In genomic region chr20:64051532-64052325, GRCh38 we compare ENCODE assay signal across 2 cellular contexts.
TF ChIP-seq lines count a peak whose summit lies in the region.

No MANE protein-coding gene starts in this region.

TF ChIP-seq in H1, 55 proteins besides CTCF, POLR2A, EP300 and RAD21:
- TF ChIP-seq SP4 (IDR thresholded peaks at IDR 0.05; ENCODE audit: low read length) (no peak), CTBP2 (IDR thresholded peaks at IDR 0.05; ENCODE audit: borderline replicate concordance, insufficient read depth, insufficient read length, low read length) (no peak), SIRT6 (IDR thresholded peaks at IDR 0.05; ENCODE audit: low read length) (no peak), SP2 (IDR thresholded peaks at IDR 0.05; ENCODE audit: low read length) (no peak), BRCA1 (IDR thresholded peaks at IDR 0.05; ENCODE audit: low read depth, low read length) (no peak), SAP30 (IDR thresholded peaks at IDR 0.05; ENCODE audit: insufficient read depth, insufficient replicate concordance, low read length) (no peak), KDM5A (IDR thresholded peaks at IDR 0.05; ENCODE audit: low read length) (no peak), SP1 (IDR thresholded peaks at IDR 0.05; ENCODE audit: low read depth, low read length) (no peak), CHD1 (IDR thresholded peaks at IDR 0.05; ENCODE audit: low read depth, low read length) (no peak), TEAD4 (IDR thresholded peaks at IDR 0.05; ENCODE audit: low read depth, low read length) (no peak), YY1 (IDR thresholded peaks at IDR 0.05; ENCODE audit: low read depth, low read length) (no peak), GABPA (IDR thresholded peaks at IDR 0.05; ENCODE audit: borderline replicate concordance, insufficient read depth, low read length) (no peak), JUND (IDR thresholded peaks at IDR 0.05; ENCODE audit: low read length) (no peak), KDM4A (IDR thresholded peaks at IDR 0.05; ENCODE audit: low read depth, low read length, severe bottlenecking) (no peak), MAFK (IDR thresholded peaks at IDR 0.05; ENCODE audit: low read depth, low read length) (no peak), SRF (IDR thresholded peaks at IDR 0.05; ENCODE audit: low read depth, low read length) (no peak), ASH2L (IDR thresholded peaks at IDR 0.05; ENCODE audit: low read length) (no peak)
- TF ChIP-seq, protein P1, sequence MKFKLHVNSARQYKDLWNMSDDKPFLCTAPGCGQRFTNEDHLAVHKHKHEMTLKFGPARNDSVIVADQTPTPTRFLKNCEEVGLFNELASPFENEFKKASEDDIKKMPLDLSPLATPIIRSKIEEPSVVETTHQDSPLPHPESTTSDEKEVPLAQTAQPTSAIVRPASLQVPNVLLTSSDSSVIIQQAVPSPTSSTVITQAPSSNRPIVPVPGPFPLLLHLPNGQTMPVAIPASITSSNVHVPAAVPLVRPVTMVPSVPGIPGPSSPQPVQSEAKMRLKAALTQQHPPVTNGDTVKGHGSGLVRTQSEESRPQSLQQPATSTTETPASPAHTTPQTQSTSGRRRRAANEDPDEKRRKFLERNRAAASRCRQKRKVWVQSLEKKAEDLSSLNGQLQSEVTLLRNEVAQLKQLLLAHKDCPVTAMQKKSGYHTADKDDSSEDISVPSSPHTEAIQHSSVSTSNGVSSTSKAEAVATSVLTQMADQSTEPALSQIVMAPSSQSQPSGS (IDR thresholded peaks at IDR 0.05; ENCODE audit: low read length) = no peak
- TF ChIP-seq, protein P2, sequence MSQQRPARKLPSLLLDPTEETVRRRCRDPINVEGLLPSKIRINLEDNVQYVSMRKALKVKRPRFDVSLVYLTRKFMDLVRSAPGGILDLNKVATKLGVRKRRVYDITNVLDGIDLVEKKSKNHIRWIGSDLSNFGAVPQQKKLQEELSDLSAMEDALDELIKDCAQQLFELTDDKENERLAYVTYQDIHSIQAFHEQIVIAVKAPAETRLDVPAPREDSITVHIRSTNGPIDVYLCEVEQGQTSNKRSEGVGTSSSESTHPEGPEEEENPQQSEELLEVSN (IDR thresholded peaks at IDR 0.05) = no peak
- TF ChIP-seq, protein P3, sequence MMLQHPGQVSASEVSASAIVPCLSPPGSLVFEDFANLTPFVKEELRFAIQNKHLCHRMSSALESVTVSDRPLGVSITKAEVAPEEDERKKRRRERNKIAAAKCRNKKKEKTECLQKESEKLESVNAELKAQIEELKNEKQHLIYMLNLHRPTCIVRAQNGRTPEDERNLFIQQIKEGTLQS (IDR thresholded peaks at IDR 0.05; ENCODE audit: insufficient read depth, low read depth, low read length) = no peak

TF ChIP-seq in liver, 16 proteins besides CTCF, POLR2A, EP300 and RAD21:
- TF ChIP-seq HNF4A (conservative IDR thresholded peaks at IDR 0.05) (no peak), EGR1 (IDR thresholded peaks at IDR 0.05; ENCODE audit: low read depth in 2 of 2) (no peak), YY1 (IDR thresholded peaks at IDR 0.05) (no peak)
